Comparison of ENCODE assay signal across 13 cellular contexts in the genomic region with DNA sequence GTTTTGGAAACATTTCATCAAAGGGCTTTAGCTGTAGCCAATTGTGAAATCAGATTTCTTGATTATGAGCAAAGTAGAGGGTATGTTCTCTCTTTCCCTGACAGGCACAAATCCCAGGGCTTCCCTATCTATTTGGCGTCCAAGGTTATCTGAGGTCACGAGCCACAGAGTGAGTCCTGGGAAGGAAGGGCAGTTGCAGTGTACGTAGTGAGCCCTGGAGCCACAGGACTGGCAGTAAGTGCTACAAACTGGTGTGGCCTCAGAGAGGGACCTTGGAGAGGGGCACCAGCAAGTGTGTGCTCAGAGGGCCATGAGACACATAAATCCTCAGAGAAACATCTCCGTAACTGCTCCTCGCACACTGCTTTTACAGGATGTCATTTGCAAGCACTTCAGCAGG.
"Had no signal": no experiment of that assay in that cellular context is flagged by ENCODE, and none has a peak within 500 bp of the region (broad histone marks: within the 10 kb centered on the region; RNA-seq: fewer than 3 reads in every experiment).

No MANE protein-coding gene starts in this region.

- ATAC-seq: activated T-helper 17 cell treated with anti-CD3 and anti-CD28 coated beads, Interleukin-2, amount 50 U/mL, for 72 hours; left colon; T-helper 17 cell had no signal

- DNase-seq: activated CD4-positive, alpha-beta T cell treated with anti-CD3 and anti-CD28 coated beads, Interleukin-2, amount 10 ng/mL, durations not matched to agents 7 days and 5 days; activated CD4-positive, CD25-positive, alpha-beta regulatory T cell; activated CD8-positive, alpha-beta memory T cell treated with anti-CD3 and anti-CD28 coated beads for 24 hours; activated naive CD4-positive, alpha-beta T cell treated with anti-CD3 and anti-CD28 coated beads for 36 hours; immature natural killer cell; left colon; occipital lobe; stimulated activated CD4-positive, alpha-beta T cell treated with anti-CD3 and anti-CD28 coated beads, Interleukin-4, amount 100 ng/mL, for 24 hours; stomach; T-helper 17 cell; tibial artery had no signal

- H3K4me1 ChIP-seq: prostate gland had no signal

- H3K27me3 ChIP-seq: stomach, tibial artery had no signal

- H3K4me3 ChIP-seq: prostate gland, stomach, tibial artery had no signal

- H3K36me3 ChIP-seq: prostate gland, stomach, tibial artery had no signal

- H3K9me3 ChIP-seq: prostate gland, stomach, tibial artery had no signal

- H3K27ac ChIP-seq: prostate gland, stomach, tibial artery had no signal
